ENCODE assay signal across 11 cellular contexts in the genomic region with DNA sequence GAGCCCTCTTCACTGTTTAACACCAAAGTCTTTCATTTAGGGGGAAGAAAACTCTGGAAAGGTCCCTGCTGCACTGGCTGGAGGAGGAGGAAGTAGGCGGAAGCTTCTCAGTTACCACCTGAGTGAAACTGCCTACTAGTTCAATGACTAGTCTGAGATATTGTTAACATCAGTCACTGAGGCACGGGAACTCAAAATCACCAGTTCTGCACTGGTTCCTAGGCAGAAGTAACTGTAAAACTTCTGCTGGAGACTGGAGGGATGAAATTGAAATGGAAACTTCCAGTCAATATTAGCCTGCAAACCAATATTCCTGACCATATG.
A peak's percentile ranks its signal among the peaks of the same experiment; 100 is the strongest.
DNase-seq lines count a peak whose midpoint lies in the region; ATAC-seq, FAIRE-seq and TF ChIP-seq lines count a peak whose summit lies in the region.
"Had no signal": no experiment of that assay in that cellular context is flagged by ENCODE, and none has a peak within 500 bp of the region (broad histone marks: within the 10 kb centered on the region; RNA-seq: fewer than 3 reads in every experiment).

No MANE protein-coding gene starts in this region.

- peak; percentile 89 for ATAC-seq in GM19351 (IDR thresholded peaks at IDR 0.05; ENCODE audit: unreplicated experiment)
- peak; percentile 74 for ATAC-seq in HG02642 (IDR thresholded peaks at IDR 0.05; ENCODE audit: poor library complexity, unreplicated experiment)
- peak; percentile 93 for ATAC-seq in HG03439 (IDR thresholded peaks at IDR 0.05; ENCODE audit: unreplicated experiment)
- ATAC-seq in pancreas = no peak

- H3K9me3 ChIP-seq in pancreas = no peaks in the 10 kb centered on the region
- H3K9me3 ChIP-seq: neutrophil had no signal

- no peak overlapping the region for H3K4me3 ChIP-seq in pancreas

- H3K4me1 ChIP-seq in pancreas = no peaks in the 10 kb centered on the region

- DNase-seq in NCI-H510A (lab: John Stamatoyannopoulos, UW) (no peak), superior temporal gyrus (ENCODE audit: extremely low spot score) (no peak), pancreas (no peak)
- DNase-seq in NK-92 treated with Interleukin-12 subunit alpha and Interleukin-12 subunit beta, amount 100 ng/mL, for 24 hours (lab: John Stamatoyannopoulos, UW) = no peak
- DNase-seq: activated CD4-positive, alpha-beta T cell treated with anti-CD3 and anti-CD28 coated beads for 1 hour; effector memory CD4-positive, alpha-beta T cell; NCI-H524 treated with DMSO at 0.1 percent for 48 hours had no signal

- no peak overlapping the region for H3K27ac ChIP-seq in pancreas
- H3K27ac ChIP-seq: neutrophil had no signal

- H3K27me3 ChIP-seq in pancreas = no peaks in the 10 kb centered on the region
- H3K27me3 ChIP-seq: neutrophil had no signal

- no peak for FAIRE-seq in pancreas (lab: Jason Lieb, UNC)

- intact Hi-C loops in pancreas (cut with DNase I) = no loop called here

- TF ChIP-seq CTCF in pancreas (IDR thresholded peaks at IDR 0.05) = no peak

- H3K36me3 ChIP-seq in pancreas = no peaks in the 10 kb centered on the region
- H3K36me3 ChIP-seq: neutrophil had no signal

- 72 to 74% methylated on average over 2 of the region's 2 CpGs for WGBS in pancreas, 2 donors

Comparison
In these comparisons a context has a peak if more than half of its experiments do, and no peak if none do; other contexts are left out.
1. ATAC-seq: peak in GM19351 (single experiment), HG02642 (single experiment) and HG03439 (single experiment); none in pancreas (0 of 4).